In the genomic region with DNA sequence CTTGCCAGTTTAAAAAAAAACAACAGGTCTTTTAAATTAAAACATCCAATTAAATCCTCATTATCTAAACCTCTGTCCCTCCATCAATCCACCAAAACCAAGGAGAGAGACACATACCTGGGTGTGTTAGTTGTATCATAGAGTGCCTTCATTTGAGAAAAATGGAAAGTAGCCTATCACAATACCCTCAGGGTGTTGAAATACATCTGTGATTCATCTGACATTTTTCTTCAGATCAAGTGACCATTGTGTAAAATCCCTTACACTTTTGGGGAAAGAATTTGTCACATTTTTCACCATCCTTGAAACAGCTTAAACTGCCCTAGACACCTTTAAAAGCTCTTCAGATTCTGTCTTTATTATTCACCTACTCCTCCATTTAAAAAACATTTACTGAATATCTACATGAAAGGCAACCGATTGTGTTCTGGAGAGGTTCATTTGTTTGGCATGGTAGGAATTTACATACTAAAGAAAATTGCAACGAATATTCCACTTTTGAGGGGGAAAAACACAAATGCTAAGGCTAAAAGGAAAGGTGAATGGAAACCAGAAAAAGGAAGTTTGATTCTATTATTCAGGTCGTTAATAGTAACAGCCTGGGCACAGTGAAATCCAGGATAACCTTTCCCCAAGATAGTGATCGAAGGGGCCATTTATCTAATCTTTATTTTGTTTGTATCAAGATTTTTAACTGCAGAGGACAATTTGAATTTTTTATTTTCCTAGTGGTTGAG, we compare ENCODE assay signal across 15 cellular contexts.
DNase-seq lines count a peak whose midpoint lies in the region; ATAC-seq, FAIRE-seq and TF ChIP-seq lines count a peak whose summit lies in the region.
"Had no signal": no experiment of that assay in that cellular context is flagged by ENCODE, and none has a peak within 500 bp of the region (broad histone marks: within the 10 kb centered on the region; RNA-seq: fewer than 3 reads in every experiment).

No MANE protein-coding gene starts in this region.

- H3K36me3 Mint-ChIP-seq in neural progenitor cell = no peaks in the 10 kb centered on the region

- no peak for FAIRE-seq in bronchial epithelial cell (lab: Jason Lieb, UNC)

- H3K4me1 ChIP-seq in HUES48 (ENCODE audit: control insufficient read depth, insufficient read depth, low read length) = peaks cover 70% of the 10 kb centered on the region
- H3K4me1 ChIP-seq in neural progenitor cell = no peaks in the 10 kb centered on the region
- H3K4me1 ChIP-seq in lower lobe of right lung = no peaks in the 10 kb centered on the region

- H3F3A ChIP-seq in neural progenitor cell (ENCODE audit: low read depth) = no peaks in the 10 kb centered on the region

- ATAC-seq in lower lobe of right lung = no peak
- ATAC-seq in GM21360 (IDR thresholded peaks at IDR 0.05; ENCODE audit: unreplicated experiment) = no peak
- ATAC-seq: heart left ventricle had no signal

- H3K36me3 ChIP-seq in HUES48 (ENCODE audit: control insufficient read depth, insufficient read depth, low read length) = no peaks in the 10 kb centered on the region
- H3K36me3 ChIP-seq in bronchial epithelial cell (ENCODE audit: control insufficient read depth, insufficient read depth, low read length) = no peaks in the 10 kb centered on the region
- no peaks in the 10 kb centered on the region for H3K36me3 ChIP-seq in neural progenitor cell
- H3K36me3 ChIP-seq in lower lobe of right lung = no peaks in the 10 kb centered on the region
- H3K36me3 ChIP-seq: BLaER1 treated with 17β-estradiol and CSF1 and Interleukin-3, amounts not matched to agents 10 nM and 100 nM; heart left ventricle; WERI-Rb-1 had no signal

- H3K9me3 Mint-ChIP-seq in neural progenitor cell = peaks cover 2% of the 10 kb centered on the region

- H3K9me3 ChIP-seq in HUES48 (ENCODE audit: control insufficient read depth, insufficient read depth, low read length) (peaks cover 15% of the 10 kb centered on the region), neural progenitor cell (ENCODE audit: low read depth) (no peaks in the 10 kb centered on the region), lower lobe of right lung (no peaks in the 10 kb centered on the region)

- peak overlapping the region; percentile 65; the same call in 1 of the 2 replicates for H3K9ac ChIP-seq in HUES48 (ENCODE audit: low read depth, low read length)
- H3K9ac ChIP-seq in neural progenitor cell = no peak overlapping the region
- H3K9ac ChIP-seq: BLaER1 treated with 17β-estradiol and CSF1 and Interleukin-3, amounts not matched to agents 10 nM and 100 nM had no signal

- H3K4me3 ChIP-seq in HUES48 (ENCODE audit: low read depth, low read length) (peak overlapping the region; percentile 42), bronchial epithelial cell (ENCODE audit: low read depth, low read length) (no peak overlapping the region), neural progenitor cell (no peak overlapping the region), lower lobe of right lung (no peak overlapping the region)
- H3K4me3 ChIP-seq: BLaER1 treated with 17β-estradiol and CSF1 and Interleukin-3, amounts not matched to agents 10 nM and 100 nM; heart left ventricle had no signal

- no peak overlapping the region for H3K4me3 Mint-ChIP-seq in neural progenitor cell

- H4K20me1 ChIP-seq in neural progenitor cell (ENCODE audit: low read depth) = no peaks in the 10 kb centered on the region
- H4K20me1 ChIP-seq: BLaER1 treated with 17β-estradiol and CSF1 and Interleukin-3, amounts not matched to agents 10 nM and 100 nM had no signal

- H2AFZ ChIP-seq in neural progenitor cell (replicated peaks) = peak overlapping the region; percentile 43

- intact Hi-C loops in lower lobe of right lung (cut with DNase I) = no loop called here

- TF ChIP-seq CTCF in bronchial epithelial cell (IDR thresholded peaks at IDR 0.05; ENCODE audit: insufficient read depth, low read length, severe bottlenecking) (no peak), neural progenitor cell (IDR thresholded peaks at IDR 0.05) (no peak), lower lobe of right lung (IDR thresholded peaks at IDR 0.05) (no peak)

- H3K27ac Mint-ChIP-seq in neural progenitor cell = no peak overlapping the region

- H3K4me2 ChIP-seq in neural progenitor cell = no peak overlapping the region

- DNase-seq in NCI-H526 treated with DMSO at 0.1 percent for 48 hours (lab: John Stamatoyannopoulos, UW) (peak; percentile 8), bronchial epithelial cell (ENCODE audit: low read depth) (peak; percentile 61), neural progenitor cell (ENCODE audit: low spot score) (no peak), lower lobe of right lung (no peak), SW 1271 (lab: John Stamatoyannopoulos, UW) (no peak), kidney glomerular epithelial cell (lab: John Stamatoyannopoulos, UW) (no peak)
- DNase-seq: DMS 273 treated with DMSO at 0.1 percent for 48 hours; heart left ventricle; NCI-H2107; NCI-H774; stimulated activated CD4-positive, alpha-beta T cell treated with anti-CD3 and anti-CD28 coated beads, Interleukin-4, amount 100 ng/mL, for 4 hours; WERI-Rb-1 had no signal

- H3K27me3 ChIP-seq in HUES48 (ENCODE audit: control insufficient read depth, insufficient read depth, low read length) = no peaks in the 10 kb centered on the region
- H3K27me3 ChIP-seq in bronchial epithelial cell (ENCODE audit: control insufficient read depth, insufficient read depth, low read length) = no peaks in the 10 kb centered on the region
- no peaks in the 10 kb centered on the region for H3K27me3 ChIP-seq in neural progenitor cell
- H3K27me3 ChIP-seq in lower lobe of right lung (ENCODE audit: low read depth) = no peaks in the 10 kb centered on the region
- H3K27me3 ChIP-seq: BLaER1 treated with 17β-estradiol and CSF1 and Interleukin-3, amounts not matched to agents 10 nM and 100 nM; heart left ventricle had no signal

- H3K79me2 ChIP-seq in neural progenitor cell (ENCODE audit: low read depth) = no peaks in the 10 kb centered on the region

- H3K4me1 Mint-ChIP-seq in neural progenitor cell = peaks cover 7% of the 10 kb centered on the region

- H3K27ac ChIP-seq in HUES48 (ENCODE audit: low read depth, low read length) (peak overlapping the region; percentile 87), neural progenitor cell (no peak overlapping the region), lower lobe of right lung (no peak overlapping the region)
- H3K27ac ChIP-seq: BLaER1 treated with 17β-estradiol and CSF1 and Interleukin-3, amounts not matched to agents 10 nM and 100 nM; heart left ventricle; WERI-Rb-1 had no signal

- no peaks in the 10 kb centered on the region for H3K27me3 Mint-ChIP-seq in neural progenitor cell (ENCODE audit: insufficient read depth, low read depth)

Comparison
In these comparisons a context has a peak if more than half of its experiments do, and no peak if none do; other contexts are left out.
1. DNase-seq: peak in NCI-H526 treated with DMSO at 0.1 percent for 48 hours (single experiment) and bronchial epithelial cell (single experiment); none in neural progenitor cell (single experiment), lower lobe of right lung (single experiment), SW 1271 (0 of 2) and kidney glomerular epithelial cell (single experiment).